In the genomic region with DNA sequence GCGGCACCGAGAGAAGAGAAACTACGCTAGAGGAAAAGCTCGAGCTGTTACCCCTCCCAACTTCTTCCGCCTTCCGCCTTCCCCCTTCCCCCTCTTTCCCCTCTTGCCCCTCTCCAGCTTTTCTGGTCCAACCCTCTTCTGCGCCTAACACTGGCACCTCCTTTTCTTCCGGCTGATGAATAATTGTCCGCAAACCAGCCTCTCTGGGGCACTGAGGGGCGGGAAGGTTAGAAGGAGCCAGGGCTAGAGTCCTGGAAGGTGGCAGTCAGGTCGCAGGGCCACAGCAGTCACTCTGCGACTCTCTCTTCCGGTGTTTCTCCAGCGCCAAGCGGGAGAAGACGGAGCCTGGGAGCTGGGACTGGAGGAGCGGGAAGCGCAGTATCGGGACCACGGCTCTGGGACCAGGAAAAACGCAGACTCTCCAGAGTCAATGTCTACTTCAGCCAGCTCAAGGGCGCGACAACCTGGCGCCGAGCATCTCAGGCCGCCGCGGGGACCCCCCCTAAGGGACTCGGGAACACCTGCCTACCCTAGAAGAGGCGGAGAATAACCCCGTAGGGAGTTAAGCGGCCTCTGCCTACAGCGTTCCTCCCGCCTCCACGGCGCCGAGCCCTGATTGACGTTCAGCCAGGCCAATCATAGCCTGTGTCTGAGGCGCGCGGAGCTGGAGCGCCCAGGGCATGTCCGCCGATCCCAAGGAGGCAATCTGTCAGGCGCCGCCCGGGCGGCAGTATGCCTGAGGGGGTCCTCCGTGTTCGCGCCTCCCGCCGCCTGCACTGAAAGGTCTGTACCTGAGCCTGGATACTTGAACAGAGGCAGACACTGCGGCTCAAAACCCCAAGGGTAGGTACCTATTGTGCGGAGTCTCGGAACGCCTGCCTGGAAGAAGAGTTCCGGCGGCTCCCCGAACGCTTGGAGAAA, we compare ENCODE assay signal across 8 cellular contexts. TPM values are rescaled to one million over a fixed set of nuclear protein-coding genes. Genes with fewer than 3 reads are reported as not detected.
DNase-seq lines count a peak whose midpoint lies in the region; ATAC-seq and TF ChIP-seq lines count a peak whose summit lies in the region.

No MANE protein-coding gene starts in this region.

- H3K27ac ChIP-seq in angular gyrus (ENCODE audit: low read depth, low read length) (peak overlapping the region; percentile 81), right cardiac atrium (ENCODE audit: low read length) (peak overlapping the region; percentile 80), uterus (peak overlapping the region; percentile 86 to 93)

- peak in 2 of 4 experiments; percentile 8 to 23 for TF ChIP-seq CTCF in uterus (IDR thresholded peaks at IDR 0.05)

- intact Hi-C loops in right cardiac atrium (cut with DNase I) = no loop called here
- intact Hi-C loops in uterus (cut with DNase I; ENCODE audit: low total_unique reads) = loop anchor here (5.0 kb wide), 1 partner anchor 93 kb away; no protein-coding TSS in a partner anchor

- peak; percentile 83 for TF ChIP-seq POLR2A in GM15510 (IDR thresholded peaks at IDR 0.05; ENCODE audit: borderline replicate concordance, extremely low read depth, insufficient read length)
- peak; percentile 79 to 82 for TF ChIP-seq POLR2A in uterus (IDR thresholded peaks at IDR 0.05)

- H3K27me3 ChIP-seq in right cardiac atrium (ENCODE audit: control insufficient read depth, insufficient read depth) (no peaks in the 10 kb centered on the region), uterus (no peaks in the 10 kb centered on the region)

- under 1% methylated on average over 61 of the region's 61 CpGs for WGBS in right cardiac atrium

- H3K4me3 ChIP-seq in right cardiac atrium (ENCODE audit: low read length) = peak overlapping the region; percentile 92
- H3K4me3 ChIP-seq in uterus = peak overlapping the region; percentile 45 to 68

- DNase-seq in NCI-H146 treated with DMSO at 0.1 percent for 48 hours (lab: John Stamatoyannopoulos, UW; ENCODE audit: unreplicated experiment) (peak; percentile 82), T-helper 1 cell (peak; percentile 87 to 94 (median 90)), right cardiac atrium (peak; percentile 91 to 97 (median 97)), pulmonary artery endothelial cell (ENCODE audit: low read depth, low spot score) (peak; percentile 62), uterus (peak; percentile 92 to 96)

- H3K4me1 ChIP-seq in right cardiac atrium (ENCODE audit: control insufficient read depth, insufficient read depth, low read length) (peaks cover 4% of the 10 kb centered on the region), uterus (peaks cover 0 to 4% of the 10 kb centered on the region in 2 donors)

- H3K9me3 ChIP-seq in right cardiac atrium (ENCODE audit: control insufficient read depth, low read length) (no peaks in the 10 kb centered on the region), uterus (no peaks in the 10 kb centered on the region)

- ATAC-seq in HG02884 (IDR thresholded peaks at IDR 0.05; ENCODE audit: unreplicated experiment) (peak; percentile 95), right cardiac atrium (peak; percentile 99 to 100)

- H3K36me3 ChIP-seq in uterus = no peaks in the 10 kb centered on the region

RNA-seq across cellular contexts. Expression of a gene that starts 40.4 kb away (rescaled TPM):
- 10 to 100 TPM in 3 of 4 donors, 1 to 10 TPM in 1; 8.2 to 22.7 (median 14.7) TPM for total RNA-seq in right cardiac atrium
- polyA plus RNA-seq in right cardiac atrium = 17.1 TPM
- total RNA-seq in pulmonary artery endothelial cell = 28.0 and 53.5 TPM in 2 replicates
- total RNA-seq in uterus = 10 to 100 TPM; 14.0 to 50.7 (median 38.6) TPM

RNA-seq across cellular contexts. Expression of a gene that starts 40.8 kb away (rescaled TPM):
- 10 to 100 TPM; 15.7 to 25.0 (median 18.6) TPM for total RNA-seq in right cardiac atrium
- polyA plus RNA-seq in right cardiac atrium = 20.1 TPM
- 43.2 and 70.8 TPM in 2 replicates for total RNA-seq in pulmonary artery endothelial cell
- 10 to 100 TPM; 18.2 to 62.2 (median 26.5) TPM for total RNA-seq in uterus

RNA-seq across cellular contexts. Expression of a gene that starts 46.5 kb away (rescaled TPM):
- total RNA-seq in right cardiac atrium (10 to 100 TPM in 3 of 4 donors, 1 to 10 TPM in 1; 8.5 to 15.7 (median 12.4) TPM), pulmonary artery endothelial cell (0.07 TPM in 1 of 2 replicates, not detected in the other), uterus (10 to 100 TPM; 16.9 to 29.4 (median 22.4) TPM)
- 6.0 TPM for polyA plus RNA-seq in right cardiac atrium

RNA-seq across cellular contexts. Expression of a gene that starts 50.5 kb away (rescaled TPM):
- total RNA-seq in right cardiac atrium (10 to 100 TPM; 14.8 to 28.4 (median 18.8) TPM), pulmonary artery endothelial cell (83.1 and 93.6 TPM in 2 replicates), uterus (10 to 100 TPM; 23.5 to 60.1 (median 27.2) TPM)
- 23.0 TPM for polyA plus RNA-seq in right cardiac atrium

RNA-seq across cellular contexts. Expression of a gene that starts 55.8 kb away (rescaled TPM):
- total RNA-seq in right cardiac atrium (10 to 100 TPM; 17.0 to 23.3 (median 20.4) TPM), pulmonary artery endothelial cell (35.9 and 45.6 TPM in 2 replicates), uterus (10 to 100 TPM in 2 of 4 donors, 1 to 10 TPM in 2; 3.0 to 42.4 (median 21.5) TPM)
- polyA plus RNA-seq in right cardiac atrium = 11.2 TPM

Comparison
In these comparisons a context has a peak if more than half of its experiments do, and no peak if none do; other contexts are left out.
1. Peak in every context shown above with its lines: DNase-seq, ATAC-seq, H3K4me3 ChIP-seq and H3K27ac ChIP-seq.